9 cellular contexts compared by ENCODE assay signal in genomic region chr12:49644620-49644994, GRCh38. TPM values are rescaled to one million over a fixed set of nuclear protein-coding genes. Genes with fewer than 3 reads are reported as not detected.
A peak's percentile ranks its signal among the peaks of the same experiment; 100 is the strongest.
DNase-seq lines count a peak whose midpoint lies in the region; ATAC-seq and TF ChIP-seq lines count a peak whose summit lies in the region.
"Had no signal": no experiment of that assay in that cellular context is flagged by ENCODE, and none has a peak within 500 bp of the region (broad histone marks: within the 10 kb centered on the region; RNA-seq: fewer than 3 reads in every experiment).

No MANE protein-coding gene starts in this region.

- no peak overlapping the region for H3K4me3 ChIP-seq in NT2/D1 (ENCODE audit: insufficient read length, low read depth)
- no peak overlapping the region for H3K4me3 ChIP-seq in epithelial cell of esophagus (ENCODE audit: low read length)
- H3K4me3 ChIP-seq: SK-N-MC had no signal

- H3K4me1 ChIP-seq in NT2/D1 (ENCODE audit: insufficient read depth, insufficient read length): peaks cover 9% of the 10 kb centered on the region

- TF ChIP-seq CTCF in epithelial cell of esophagus (IDR thresholded peaks at IDR 0.05; ENCODE audit: insufficient read depth, low read depth, low read length, missing control alignments): peak; percentile 83

- no peaks in the 10 kb centered on the region for H3K27me3 ChIP-seq in NT2/D1 (ENCODE audit: insufficient read depth, insufficient read length)

- no peaks in the 10 kb centered on the region for H3K9me3 ChIP-seq in NT2/D1 (ENCODE audit: insufficient read depth, low read length)

- no peak for ATAC-seq in GM21367 (IDR thresholded peaks at IDR 0.05; ENCODE audit: unreplicated experiment)

- no peak overlapping the region for H3K9ac ChIP-seq in NT2/D1 (ENCODE audit: insufficient read length, low read depth)

- peak; percentile 48 for DNase-seq in COLO668 (lab: John Stamatoyannopoulos, UW; ENCODE audit: unreplicated experiment)
- peak; percentile 71 for DNase-seq in HK-2 (ENCODE audit: unreplicated experiment)
- DNase-seq in NT2/D1 (ENCODE audit: low read depth, low spot score): peak; percentile 64
- DNase-seq in activated CD8-positive, alpha-beta memory T cell treated with anti-CD3 and anti-CD28 coated beads, Interleukin-2, amount 50 U/mL, for 48 hours: peak; percentile 84
- peak; percentile 77 for DNase-seq in epithelial cell of esophagus (ENCODE audit: low read depth)
- peak; percentile 77 for DNase-seq in mucosa of gallbladder (ENCODE audit: low spot score)
- peak; percentile 65 for DNase-seq in stimulated activated CD8-positive, alpha-beta memory T cell treated with anti-CD3 and anti-CD28 coated beads, Interleukin-7, amount 100 ng/mL, for 24 hours (ENCODE audit: low read depth)

- H3K36me3 ChIP-seq in NT2/D1 (ENCODE audit: insufficient read depth, insufficient read length, low read length): peaks cover 81% of the 10 kb centered on the region

RNA-seq across cellular contexts. Expression of gene PRPF40B, which starts 21.2 kb away (rescaled TPM):
- total RNA-seq in mucosa of gallbladder: 33.4 TPM

RNA-seq across cellular contexts. Expression of gene FAM186B, which starts 39.2 kb away (rescaled TPM):
- 0.32 TPM for total RNA-seq in mucosa of gallbladder
